In the genomic region with DNA sequence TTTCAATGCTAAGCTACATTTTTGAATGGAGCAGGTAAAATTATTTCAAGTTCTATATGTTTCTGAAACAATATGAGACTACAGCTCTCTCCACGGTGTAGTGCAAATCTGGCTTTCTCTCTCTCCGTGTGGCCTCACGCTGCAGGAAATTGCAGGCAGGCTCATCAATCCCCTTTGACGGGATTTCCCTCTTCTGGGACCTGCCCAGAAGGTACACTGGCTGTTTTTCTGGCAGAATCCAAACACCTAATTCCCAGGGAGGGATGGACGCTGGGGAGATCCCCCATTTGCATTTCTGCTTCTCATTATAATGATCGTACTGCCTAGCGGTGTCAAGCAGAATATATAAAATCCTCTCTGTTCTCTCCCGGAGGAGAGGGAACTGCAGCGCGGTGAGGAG, we compare ENCODE assay signal across 1 cellular context.
TF ChIP-seq lines count a peak whose summit lies in the region.

No MANE protein-coding gene starts in this region.

TF ChIP-seq in SK-N-SH, 30 proteins besides CTCF, POLR2A, EP300 and RAD21 (continued from another document):
- TF ChIP-seq, protein P1, sequence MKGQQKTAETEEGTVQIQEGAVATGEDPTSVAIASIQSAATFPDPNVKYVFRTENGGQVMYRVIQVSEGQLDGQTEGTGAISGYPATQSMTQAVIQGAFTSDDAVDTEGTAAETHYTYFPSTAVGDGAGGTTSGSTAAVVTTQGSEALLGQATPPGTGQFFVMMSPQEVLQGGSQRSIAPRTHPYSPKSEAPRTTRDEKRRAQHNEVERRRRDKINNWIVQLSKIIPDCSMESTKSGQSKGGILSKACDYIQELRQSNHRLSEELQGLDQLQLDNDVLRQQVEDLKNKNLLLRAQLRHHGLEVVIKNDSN (IDR thresholded peaks at IDR 0.05; ENCODE audit: borderline replicate concordance, low read depth) = no peak
- TF ChIP-seq MEF2A (IDR thresholded peaks at IDR 0.05; ENCODE audit: borderline replicate concordance, low read depth) = no peak
- TF ChIP-seq FOXM1 (IDR thresholded peaks at IDR 0.05; ENCODE audit: low read depth) = no peak
- no peak for TF ChIP-seq YY1 (IDR thresholded peaks at IDR 0.05; ENCODE audit: low read depth)
